In genomic region chr17:4908711-4909496, GRCh38 we compare ENCODE assay signal across 8 cellular contexts. TPM values are rescaled to one million over a fixed set of nuclear protein-coding genes. Genes with fewer than 3 reads are reported as not detected.
DNase-seq lines count a peak whose midpoint lies in the region; ATAC-seq and TF ChIP-seq lines count a peak whose summit lies in the region.

No MANE protein-coding gene starts in this region.

- peak overlapping the region; percentile 6 for H3K9ac ChIP-seq in endodermal cell (ENCODE audit: extremely low read depth, low read length, poor library complexity, severe bottlenecking)

- TF ChIP-seq CTCF in endodermal cell (conservative IDR thresholded peaks at IDR 0.05): peak; percentile 87

- H3K9me3 ChIP-seq in endodermal cell (ENCODE audit: control insufficient read depth, low read length) (no peaks in the 10 kb centered on the region), mesodermal cell (ENCODE audit: control insufficient read depth, low read length) (no peaks in the 10 kb centered on the region)

- H3K27ac Mint-ChIP-seq in activated CD8-positive, alpha-beta T cell treated with anti-CD3 and anti-CD28 coated beads, Interleukin-2, amount 10 ng/mL, durations not matched to agents 7 days and 5 days: no peak overlapping the region
- H3K27ac Mint-ChIP-seq in endodermal cell: no peak overlapping the region

- H3K27me3 ChIP-seq in endodermal cell (ENCODE audit: control insufficient read depth, insufficient read depth, low read length, poor library complexity, severe bottlenecking): no peaks in the 10 kb centered on the region

- H3K36me3 Mint-ChIP-seq in activated CD8-positive, alpha-beta T cell treated with anti-CD3 and anti-CD28 coated beads, Interleukin-2, amount 10 ng/mL, durations not matched to agents 7 days and 5 days (ENCODE audit: low read depth): no peaks in the 10 kb centered on the region
- no peaks in the 10 kb centered on the region for H3K36me3 Mint-ChIP-seq in endodermal cell (ENCODE audit: low read depth)

- peak overlapping the region; percentile 76 for H3K27ac ChIP-seq in endodermal cell (ENCODE audit: low read depth, low read length)
- peak overlapping the region; percentile 68 for H3K27ac ChIP-seq in mesodermal cell (ENCODE audit: low read depth, low read length, severe bottlenecking)

- no peak overlapping the region for H3K4me3 ChIP-seq in endodermal cell (ENCODE audit: low read length)
- no peak overlapping the region for H3K4me3 ChIP-seq in mesodermal cell (ENCODE audit: extremely low read depth, insufficient read depth, low read length, poor library complexity, severe bottlenecking)

- no peak overlapping the region for H3K4me3 Mint-ChIP-seq in activated CD8-positive, alpha-beta T cell treated with anti-CD3 and anti-CD28 coated beads, Interleukin-2, amount 10 ng/mL, durations not matched to agents 7 days and 5 days
- H3K4me3 Mint-ChIP-seq in endodermal cell: no peak overlapping the region

- H3K4me1 Mint-ChIP-seq in activated CD8-positive, alpha-beta T cell treated with anti-CD3 and anti-CD28 coated beads, Interleukin-2, amount 10 ng/mL, durations not matched to agents 7 days and 5 days (ENCODE audit: low read depth): peaks cover 3% of the 10 kb centered on the region
- H3K4me1 Mint-ChIP-seq in endodermal cell: peaks cover 8% of the 10 kb centered on the region

- DNase-seq in DMS 273 treated with DMSO at 0.1 percent for 48 hours (lab: John Stamatoyannopoulos, UW) (peak; percentile 57), HPDE6-E6E7 (ENCODE audit: extremely low spot score) (peak; percentile 84), NOMO-1 (lab: John Stamatoyannopoulos, UW; ENCODE audit: unreplicated experiment in 2 of 2) (peak; percentile 90), endodermal cell (peak; percentile 99)
- DNase-seq in activated CD8-positive, alpha-beta T cell treated with anti-CD3 and anti-CD28 coated beads, Interleukin-2, amount 10 ng/mL, durations not matched to agents 7 days and 5 days: peak; percentile 87
- DNase-seq in stimulated activated CD8-positive, alpha-beta memory T cell treated with anti-CD3 and anti-CD28 coated beads, Interleukin-12 subunit alpha, Interleukin-12 subunit beta, amount 100 ng/mL, for 1 hour (ENCODE audit: low read depth): peak; percentile 56

- peaks cover 11% of the 10 kb centered on the region for H3K27me3 Mint-ChIP-seq in activated CD8-positive, alpha-beta T cell treated with anti-CD3 and anti-CD28 coated beads, Interleukin-2, amount 10 ng/mL, durations not matched to agents 7 days and 5 days (ENCODE audit: low read depth)
- peaks cover 9% of the 10 kb centered on the region for H3K27me3 Mint-ChIP-seq in endodermal cell (ENCODE audit: insufficient read depth)

- H3K9me3 Mint-ChIP-seq in activated CD8-positive, alpha-beta T cell treated with anti-CD3 and anti-CD28 coated beads, Interleukin-2, amount 10 ng/mL, durations not matched to agents 7 days and 5 days (ENCODE audit: insufficient read depth): no peaks in the 10 kb centered on the region
- H3K9me3 Mint-ChIP-seq in endodermal cell: no peaks in the 10 kb centered on the region

- POLR2A ChIA-PET in activated CD8-positive, alpha-beta T cell treated with anti-CD3 and anti-CD28 coated beads, Interleukin-2, amount 10 ng/mL, durations not matched to agents 7 days and 5 days (lab: Charles Lee): interaction anchor here (0.7 to 1.8 kb wide), 9 partner anchors 9 to 169 kb away, joined by 3 to 10 read pairs (median 5); partner anchors contain the start of genes PFN1, RNF167, SLC25A11 and ZFP3

- CTCF ChIA-PET in activated CD8-positive, alpha-beta T cell treated with anti-CD3 and anti-CD28 coated beads, Interleukin-2, amount 10 ng/mL, durations not matched to agents 7 days and 5 days (lab: Charles Lee): interaction anchor here (0.6 to 2.4 kb wide), 36 partner anchors 9 to 411 kb away, joined by 3 to 22 read pairs (median 5); partner anchors contain the start of genes ARRB2, C17orf107, CAMTA2 and INCA1

- H3K36me3 ChIP-seq in endodermal cell (ENCODE audit: control insufficient read depth, insufficient read depth, low read length) (no peaks in the 10 kb centered on the region), mesodermal cell (ENCODE audit: control insufficient read depth, insufficient read depth, low read length) (no peaks in the 10 kb centered on the region)

- ATAC-seq in activated CD8-positive, alpha-beta T cell treated with anti-CD3 and anti-CD28 coated beads, Interleukin-2, amount 10 ng/mL, durations not matched to agents 7 days and 5 days: peak; percentile 97
- no peak for ATAC-seq in HG02970 (IDR thresholded peaks at IDR 0.05; ENCODE audit: low FRiP score, unreplicated experiment)

- H3K4me1 ChIP-seq in endodermal cell (ENCODE audit: control insufficient read depth, insufficient read depth, low read length) (no peaks in the 10 kb centered on the region), mesodermal cell (ENCODE audit: control insufficient read depth, insufficient read depth, low read length, poor library complexity, severe bottlenecking) (peaks cover 10% of the 10 kb centered on the region)

- WGBS in endodermal cell (ENCODE audit: insufficient coverage in 1 of 2, insufficient read length in 1 of 2), 2 experiments: 37 to 43% methylated on average over 12 to 20 of the region's 20 CpGs
- 37% methylated on average over 17 to 18 of the region's 20 CpGs for WGBS in mesodermal cell (ENCODE audit: insufficient coverage in 2 of 2), 2 experiments

RNA-seq across cellular contexts. Expression of gene CHRNE, which starts 6.0 kb away (rescaled TPM):
- under 1 TPM; 0.26 to 0.45 TPM for total RNA-seq in activated CD8-positive, alpha-beta T cell treated with anti-CD3 and anti-CD28 coated beads, Interleukin-2, amount 10 ng/mL, durations not matched to agents 7 days and 5 days
- 1 to 10 TPM in 1 of 2 donors, under 1 TPM in 1; 0.71 to 1.2 TPM for total RNA-seq in endodermal cell
- 0.46 TPM for polyA plus RNA-seq in endodermal cell (2013, experiment 1 of 2)
- polyA plus RNA-seq in endodermal cell (2013, experiment 2 of 2): 0.33 TPM
- 0.52 TPM for polyA plus RNA-seq in mesodermal cell (2013, experiment 1 of 2)
- polyA plus RNA-seq in mesodermal cell (2013, experiment 2 of 2): 0.66 TPM

RNA-seq across cellular contexts. Expression of gene C17orf107, which starts 9.6 kb away (rescaled TPM):
- total RNA-seq in activated CD8-positive, alpha-beta T cell treated with anti-CD3 and anti-CD28 coated beads, Interleukin-2, amount 10 ng/mL, durations not matched to agents 7 days and 5 days: 1 to 10 TPM in 1 of 2 experiments, under 1 TPM in 1; 0.97 to 1.1 TPM
- 1 to 10 TPM in 1 of 2 donors, under 1 TPM in 1; 0.82 to 4.8 TPM for total RNA-seq in endodermal cell
- polyA plus RNA-seq in endodermal cell (2013, experiment 1 of 2): 1.00 TPM
- 0.62 TPM for polyA plus RNA-seq in endodermal cell (2013, experiment 2 of 2)
- polyA plus RNA-seq in mesodermal cell (2013, experiment 1 of 2): 0.74 TPM
- polyA plus RNA-seq in mesodermal cell (2013, experiment 2 of 2): 0.81 TPM

RNA-seq across cellular contexts. Expression of gene GP1BA, which starts 23.2 kb away (rescaled TPM):
- not detected for total RNA-seq in activated CD8-positive, alpha-beta T cell treated with anti-CD3 and anti-CD28 coated beads, Interleukin-2, amount 10 ng/mL, durations not matched to agents 7 days and 5 days
- not detected for total RNA-seq in endodermal cell
- not detected for polyA plus RNA-seq in endodermal cell (2013, experiment 1 of 2)
- polyA plus RNA-seq in endodermal cell (2013, experiment 2 of 2): not detected
- 0.26 TPM for polyA plus RNA-seq in mesodermal cell (2013, experiment 1 of 2)
- 0.15 TPM for polyA plus RNA-seq in mesodermal cell (2013, experiment 2 of 2)

RNA-seq across cellular contexts. Expression of gene SLC25A11, which starts 30.9 kb away (rescaled TPM):
- total RNA-seq in activated CD8-positive, alpha-beta T cell treated with anti-CD3 and anti-CD28 coated beads, Interleukin-2, amount 10 ng/mL, durations not matched to agents 7 days and 5 days: 10 to 100 TPM; 78.5 to 86.4 TPM
- total RNA-seq in endodermal cell: 10 to 100 TPM; 59.9 to 76.9 TPM
- 63.1 TPM for polyA plus RNA-seq in endodermal cell (2013, experiment 1 of 2)
- 59.5 TPM for polyA plus RNA-seq in endodermal cell (2013, experiment 2 of 2)
- 52.8 TPM for polyA plus RNA-seq in mesodermal cell (2013, experiment 1 of 2)
- 49.4 TPM for polyA plus RNA-seq in mesodermal cell (2013, experiment 2 of 2)

RNA-seq across cellular contexts. Expression of gene RNF167, which starts 31.2 kb away (rescaled TPM):
- 100 to 1,000 TPM; 239 to 245 TPM for total RNA-seq in activated CD8-positive, alpha-beta T cell treated with anti-CD3 and anti-CD28 coated beads, Interleukin-2, amount 10 ng/mL, durations not matched to agents 7 days and 5 days
- total RNA-seq in endodermal cell: 100 to 1,000 TPM; 120 to 123 TPM
- 106 TPM for polyA plus RNA-seq in endodermal cell (2013, experiment 1 of 2)
- 87.5 TPM for polyA plus RNA-seq in endodermal cell (2013, experiment 2 of 2)
- polyA plus RNA-seq in mesodermal cell (2013, experiment 1 of 2): 89.9 TPM
- polyA plus RNA-seq in mesodermal cell (2013, experiment 2 of 2): 77.0 TPM
